Comparison of ENCODE assay signal across 19 cellular contexts in genomic region chr7:96486681-96487080, GRCh38.
"Had no signal": no experiment of that assay in that cellular context is flagged by ENCODE, and none has a peak within 500 bp of the region (broad histone marks: within the 10 kb centered on the region; RNA-seq: fewer than 3 reads in every experiment).

No MANE protein-coding gene starts in this region.

- H3K36me3 Mint-ChIP-seq: naive B cell; stimulated activated naive B cell treated with anti-CD40 and anti-IgM and Interleukin-4, amounts not matched to agents 10 μg/mL and 1 μg/mL and 100 μg/mL, for 72 hours had no signal

- H3K79me2 ChIP-seq: hepatocyte had no signal

- H3K27me3 Mint-ChIP-seq: naive B cell; stimulated activated naive B cell treated with anti-CD40 and anti-IgM and Interleukin-4, amounts not matched to agents 10 μg/mL and 1 μg/mL and 100 μg/mL, for 72 hours had no signal

- ATAC-seq: sciatic nerve; stimulated activated naive B cell treated with anti-CD40 and anti-IgM and Interleukin-4, amounts not matched to agents 10 μg/mL and 1 μg/mL and 100 μg/mL, for 72 hours; stimulated activated naive CD8-positive, alpha-beta T cell treated with anti-CD3 and anti-CD28 coated beads, Interleukin-15, amount 100 ng/mL, for 72 hours had no signal

- H3K4me3 ChIP-seq: hepatocyte, thoracic aorta, transverse colon had no signal

- DNase-seq: effector memory CD4-positive, alpha-beta T cell; foreskin melanocyte; head of caudate nucleus; kidney glomerular epithelial cell; mesendoderm; naive B cell; stimulated activated CD4-positive, alpha-beta T cell treated with anti-CD3 and anti-CD28 coated beads, Interleukin-2, amount 100 ng/mL, for 24 hours; stimulated activated CD4-positive, alpha-beta T cell treated with anti-CD3 and anti-CD28 coated beads, Interleukin-4, amount 100 ng/mL, for 4 hours; stimulated activated naive B cell treated with anti-CD40 and anti-IgM and Interleukin-4, amounts not matched to agents 10 μg/mL and 1 μg/mL and 100 μg/mL, for 72 hours; stimulated activated naive CD8-positive, alpha-beta T cell treated with anti-CD3 and anti-CD28 coated beads, Interleukin-15, amount 100 ng/mL, for 72 hours; transverse colon had no signal

- H3K4me1 Mint-ChIP-seq: naive B cell; nephron; stimulated activated naive B cell treated with anti-CD40 and anti-IgM and Interleukin-4, amounts not matched to agents 10 μg/mL and 1 μg/mL and 100 μg/mL, for 72 hours; stimulated activated naive CD8-positive, alpha-beta T cell treated with anti-CD3 and anti-CD28 coated beads, Interleukin-15, amount 100 ng/mL, for 72 hours had no signal

- H3K4me1 ChIP-seq: transverse colon had no signal

- H3K36me3 ChIP-seq: neutrophil, thoracic aorta, transverse colon had no signal

- H3K27ac Mint-ChIP-seq: naive B cell; nephron; stimulated activated naive B cell treated with anti-CD40 and anti-IgM and Interleukin-4, amounts not matched to agents 10 μg/mL and 1 μg/mL and 100 μg/mL, for 72 hours had no signal

- H3K27ac ChIP-seq: epithelial cell of prostate, hepatocyte, neutrophil, thoracic aorta, transverse colon had no signal

- H3K4me2 ChIP-seq: hepatocyte had no signal

- H3K9me3 Mint-ChIP-seq: naive B cell; nephron; stimulated activated naive B cell treated with anti-CD40 and anti-IgM and Interleukin-4, amounts not matched to agents 10 μg/mL and 1 μg/mL and 100 μg/mL, for 72 hours; stimulated activated naive CD8-positive, alpha-beta T cell treated with anti-CD3 and anti-CD28 coated beads, Interleukin-15, amount 100 ng/mL, for 72 hours had no signal

- H2AFZ ChIP-seq: hepatocyte had no signal

- H3K27me3 ChIP-seq: hepatocyte, neutrophil, transverse colon had no signal

- FAIRE-seq: endometrium, urothelium cell line had no signal

- H3K9me3 ChIP-seq: neutrophil, thoracic aorta, transverse colon had no signal

- H3K4me3 Mint-ChIP-seq: naive B cell; nephron; stimulated activated naive B cell treated with anti-CD40 and anti-IgM and Interleukin-4, amounts not matched to agents 10 μg/mL and 1 μg/mL and 100 μg/mL, for 72 hours; stimulated activated naive CD8-positive, alpha-beta T cell treated with anti-CD3 and anti-CD28 coated beads, Interleukin-15, amount 100 ng/mL, for 72 hours had no signal
